ENCODE assay signal across 8 cellular contexts in genomic region chrX:154526901-154527675, GRCh38. TPM values are rescaled to one million over a fixed set of nuclear protein-coding genes. Genes with fewer than 3 reads are reported as not detected.
DNase-seq lines count a peak whose midpoint lies in the region; ATAC-seq and TF ChIP-seq lines count a peak whose summit lies in the region.

No MANE protein-coding gene starts in this region.

- H3K4me1 ChIP-seq in colonic mucosa = no peaks in the 10 kb centered on the region

- no peaks in the 10 kb centered on the region for H3K9me3 Mint-ChIP-seq in activated B cell treated with CpG ODN at 0.5 μM for 24 hours

- H3K4me3 ChIP-seq in colonic mucosa = peak overlapping the region; percentile 17

- peak overlapping the region; percentile 68 for H3K4me3 Mint-ChIP-seq in activated B cell treated with CpG ODN at 0.5 μM for 24 hours

- ATAC-seq in HG03045 (IDR thresholded peaks at IDR 0.05; ENCODE audit: unreplicated experiment) (peak; percentile 75), activated B cell treated with CpG ODN at 0.5 μM for 24 hours (ENCODE audit: low read depth) (peak; percentile 90), GM21526 (IDR thresholded peaks at IDR 0.05; ENCODE audit: low FRiP score, unreplicated experiment) (no peak)

- intact Hi-C loops in activated B cell treated with CpG ODN at 0.5 μM for 24 hours (cut with micrococcal nuclease) (loop anchor here (1.0 kb wide), 1 partner anchor 48 kb away; the partner anchor contains the start of gene LAGE3), colonic mucosa (cut with DNase I) (no loop called here)

- TF ChIP-seq CTCF in GM12872 (IDR thresholded peaks at IDR 0.05; ENCODE audit: insufficient read depth, low read depth, low read length) = peak; percentile 61
- TF ChIP-seq CTCF in activated B cell treated with CpG ODN at 0.5 μM for 24 hours (IDR thresholded peaks at IDR 0.05) = no peak
- peak; percentile 35 for TF ChIP-seq CTCF in colonic mucosa (IDR thresholded peaks at IDR 0.05)

- H3K27ac Mint-ChIP-seq in activated B cell treated with CpG ODN at 0.5 μM for 24 hours = peak overlapping the region; percentile 76

- CTCF ChIA-PET in activated B cell treated with CpG ODN at 0.5 μM for 24 hours (lab: Charles Lee) = interaction anchor here (0.6 to 1.5 kb wide), 8 partner anchors 8 to 398 kb away, joined by 3 to 10 read pairs (median 4); no protein-coding TSS in a partner anchor

- DNase-seq in NCI-H345 (lab: John Stamatoyannopoulos, UW) (peak; percentile 65), activated B cell treated with CpG ODN at 0.5 μM for 24 hours (peak; percentile 44), colonic mucosa (peak; percentile 87), left kidney (ENCODE audit: low read depth, low spot score) (peak; percentile 92)
- peak; percentile 57 for DNase-seq in stimulated activated CD4-positive, alpha-beta T cell treated with anti-CD3 and anti-CD28 coated beads, Interleukin-1b, Interleukin-23, amount 100 ng/mL, for 48 hours

- peak overlapping the region; percentile 62 to 66 for H3K9ac ChIP-seq in colonic mucosa (ENCODE audit: low read depth in 2 of 2, low read length in 2 of 2)

- H3K27ac ChIP-seq in colonic mucosa = peak overlapping the region; percentile 44

- POLR2A ChIA-PET in activated B cell treated with CpG ODN at 0.5 μM for 24 hours (lab: Charles Lee) = interaction anchor here (0.7 to 2.3 kb wide), 17 partner anchors 11 to 556 kb away, joined by 3 to 19 read pairs (median 4); partner anchors contain the start of genes ATP6AP1, EMD, FAM3A and FLNA

- peaks cover 14% of the 10 kb centered on the region for H3K4me1 Mint-ChIP-seq in activated B cell treated with CpG ODN at 0.5 μM for 24 hours

- H3K9me3 ChIP-seq in colonic mucosa = no peaks in the 10 kb centered on the region

- H3K36me3 Mint-ChIP-seq in activated B cell treated with CpG ODN at 0.5 μM for 24 hours (ENCODE audit: low read depth) = peaks cover 6% of the 10 kb centered on the region

- no peaks in the 10 kb centered on the region for H3K36me3 ChIP-seq in colonic mucosa

- H3K27me3 Mint-ChIP-seq in activated B cell treated with CpG ODN at 0.5 μM for 24 hours = no peaks in the 10 kb centered on the region

- H3K27me3 ChIP-seq in colonic mucosa = no peaks in the 10 kb centered on the region

RNA-seq across cellular contexts. Expression of gene FAM3A, which starts 11.1 kb away (rescaled TPM):
- total RNA-seq in activated B cell treated with CpG ODN at 0.5 μM for 24 hours (30.0 and 36.1 TPM in 2 replicates), colonic mucosa (10 to 100 TPM; 63.1 to 71.1 TPM)

RNA-seq across cellular contexts. Expression of gene G6PD, which starts 19.6 kb away (rescaled TPM):
- total RNA-seq in activated B cell treated with CpG ODN at 0.5 μM for 24 hours (77.1 and 84.6 TPM in 2 replicates), colonic mucosa (10 to 100 TPM; 41.0 to 48.6 TPM)

RNA-seq across cellular contexts. Expression of gene IKBKG, which starts 20.3 kb away (rescaled TPM):
- 52.9 and 61.1 TPM in 2 replicates for total RNA-seq in activated B cell treated with CpG ODN at 0.5 μM for 24 hours
- total RNA-seq in colonic mucosa = 10 to 100 TPM; 20.6 to 28.4 TPM

RNA-seq across cellular contexts. Expression of gene SLC10A3, which starts 36.7 kb away (rescaled TPM):
- 13.4 and 17.1 TPM in 2 replicates for total RNA-seq in activated B cell treated with CpG ODN at 0.5 μM for 24 hours
- total RNA-seq in colonic mucosa = 10 to 100 TPM; 23.0 to 24.5 TPM

RNA-seq across cellular contexts. Expression of gene UBL4A, which starts 40.7 kb away (rescaled TPM):
- total RNA-seq in activated B cell treated with CpG ODN at 0.5 μM for 24 hours (20.4 and 20.9 TPM in 2 replicates), colonic mucosa (10 to 100 TPM; 24.7 to 40.9 TPM)
